In the genomic region with DNA sequence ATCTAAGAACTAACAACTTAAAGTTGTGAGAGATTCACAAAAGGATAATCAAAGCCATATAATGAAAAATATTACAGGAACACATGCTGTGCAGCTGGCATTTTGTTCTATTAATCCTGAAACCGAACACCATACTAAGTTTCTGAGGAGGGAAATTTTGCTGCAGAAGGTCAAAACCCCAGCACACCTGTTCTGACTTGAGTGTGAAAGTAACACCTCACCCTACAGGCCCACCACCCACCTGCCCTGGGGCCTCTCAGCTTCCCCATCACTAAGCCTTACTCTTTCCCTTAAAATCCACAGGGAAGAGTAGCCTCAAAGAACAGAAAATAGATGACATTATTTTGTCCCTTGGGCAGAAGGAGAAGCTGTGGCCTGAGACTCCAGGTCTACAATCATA, we compare ENCODE assay signal across 25 cellular contexts. TPM values are rescaled to one million over a fixed set of nuclear protein-coding genes. Genes with fewer than 3 reads are reported as not detected.
DNase-seq lines count a peak whose midpoint lies in the region; ATAC-seq and TF ChIP-seq lines count a peak whose summit lies in the region.
"Had no signal": no experiment of that assay in that cellular context is flagged by ENCODE, and none has a peak within 500 bp of the region (broad histone marks: within the 10 kb centered on the region; RNA-seq: fewer than 3 reads in every experiment).

No MANE protein-coding gene starts in this region.

- H3K27ac ChIP-seq in KMS-11 (peak overlapping the region; percentile 62), colonic mucosa (no peak overlapping the region)
- H3K27ac ChIP-seq in naive thymus-derived CD4-positive, alpha-beta T cell (ENCODE audit: low read depth, low read length) = no peak overlapping the region
- H3K27ac ChIP-seq: cardiac muscle cell, psoas muscle, upper lobe of left lung had no signal

- no peaks in the 10 kb centered on the region for H3K27me3 ChIP-seq in KMS-11 (ENCODE audit: insufficient read depth, low read depth)
- no peaks in the 10 kb centered on the region for H3K27me3 ChIP-seq in naive thymus-derived CD4-positive, alpha-beta T cell (ENCODE audit: control insufficient read depth in 2 of 2, insufficient read depth in 2 of 2, low read length in 2 of 2)
- H3K27me3 ChIP-seq in colonic mucosa = no peaks in the 10 kb centered on the region
- H3K27me3 ChIP-seq: cardiac muscle cell, upper lobe of left lung had no signal

- H3K79me2 ChIP-seq in KMS-11 (ENCODE audit: insufficient read depth, low read depth) = no peaks in the 10 kb centered on the region

- no peak overlapping the region for H3K4me3 Mint-ChIP-seq in naive thymus-derived CD4-positive, alpha-beta T cell
- H3K4me3 Mint-ChIP-seq: dendritic cell treated with granulocyte-macrophage colony-stimulating factor and Interleukin-4, amounts not matched to agents 40 ng/mL and 50 ng/mL, for 4 days; HFFc6; IgD-negative memory B cell; mesothelial cell of epicardium; nephron had no signal

- H3K4me1 ChIP-seq in KMS-11 (ENCODE audit: low read depth, poor library complexity, severe bottlenecking) (peaks cover 61% of the 10 kb centered on the region), colonic mucosa (no peaks in the 10 kb centered on the region)
- peaks cover 9 to 11% of the 10 kb centered on the region in 2 donors for H3K4me1 ChIP-seq in naive thymus-derived CD4-positive, alpha-beta T cell (ENCODE audit: control insufficient read depth in 2 of 2, insufficient read depth in 2 of 2, low read length in 2 of 2)

- intact Hi-C loops in naive thymus-derived CD4-positive, alpha-beta T cell (cut with micrococcal nuclease) = no loop called here
- intact Hi-C loops in colonic mucosa (cut with DNase I) = no loop called here

- H3K36me3 Mint-ChIP-seq in naive thymus-derived CD4-positive, alpha-beta T cell = peaks cover 3 to 41% (median 28%) of the 10 kb centered on the region in 5 donors

- DNase-seq in activated CD4-positive, CD25-positive, alpha-beta regulatory T cell (lab: John Stamatoyannopoulos, UW) = no peak
- DNase-seq in GM10248 (ENCODE audit: extremely low spot score) (peak; percentile 60), colonic mucosa (no peak), epidermal melanocyte (ENCODE audit: insufficient read length, low spot score) (no peak)
- no peak for DNase-seq in naive thymus-derived CD4-positive, alpha-beta T cell
- DNase-seq: activated CD4-positive, alpha-beta T cell treated with anti-CD3 and anti-CD28 coated beads, Interleukin-2, amount 50 U/mL, for 4 hours; amygdala; Caco-2; glutamatergic neuron; HFFc6; left colon; NCI-H1436; NCI-H2227 treated with DMSO at 0.1 percent for 48 hours; NCI-H748 treated with DMSO at 0.1 percent for 48 hours; psoas muscle; Right ventricle myocardium superior had no signal

- H3K27me3 Mint-ChIP-seq in naive thymus-derived CD4-positive, alpha-beta T cell = no peaks in the 10 kb centered on the region
- H3K27me3 Mint-ChIP-seq: dendritic cell treated with granulocyte-macrophage colony-stimulating factor and Interleukin-4, amounts not matched to agents 40 ng/mL and 50 ng/mL, for 4 days; IgD-negative memory B cell had no signal

- no peak overlapping the region; the same call in 1 of the 2 replicates for H3K9ac ChIP-seq in KMS-11
- no peak overlapping the region for H3K9ac ChIP-seq in colonic mucosa (ENCODE audit: low read depth in 2 of 2, low read length in 2 of 2)

- H3K36me3 ChIP-seq in KMS-11 (ENCODE audit: insufficient read depth) (no peaks in the 10 kb centered on the region; the same call in 1 of the 2 replicates), colonic mucosa (peaks cover 47% of the 10 kb centered on the region)
- H3K36me3 ChIP-seq in naive thymus-derived CD4-positive, alpha-beta T cell (ENCODE audit: control insufficient read depth in 2 of 3, insufficient read depth in 3 of 3, low read length in 3 of 3) = peaks cover 7 to 78% (median 37%) of the 10 kb centered on the region in 3 experiments

- ATAC-seq in activated CD4-positive, CD25-positive, alpha-beta regulatory T cell treated with anti-CD3 and anti-CD28 coated beads, Interleukin-2, amount 50 U/mL, for 24 hours = peak; percentile 56 to 60
- no peak for ATAC-seq in naive thymus-derived CD4-positive, alpha-beta T cell
- ATAC-seq in GM18519 (IDR thresholded peaks at IDR 0.05; ENCODE audit: low FRiP score, unreplicated experiment) = no peak
- ATAC-seq: left colon, psoas muscle had no signal

- H2AFZ ChIP-seq in KMS-11 (ENCODE audit: low read depth) = no peak overlapping the region

- POLR2A ChIA-PET in GM10248 (lab: Yijun Ruan, JAX) = interaction anchor here (0.8 kb wide), 2 partner anchors 19 to 452 kb away, joined by 3 to 6 read pairs; no protein-coding TSS in a partner anchor
- POLR2A ChIA-PET in naive thymus-derived CD4-positive, alpha-beta T cell (lab: Charles Lee) = interaction anchor here (1.3 kb wide), 1 partner anchor 55 kb away, joined by 3 read pairs; the partner anchor contains the start of gene STAT3

- CTCF ChIA-PET in GM10248 (lab: Yijun Ruan, JAX) = interaction anchor here (1.3 to 31.0 kb wide), 4 partner anchors 9 to 69 kb away, joined by 3 to 890 read pairs (median 4); partner anchors contain the start of gene STAT3
- CTCF ChIA-PET in naive thymus-derived CD4-positive, alpha-beta T cell (lab: Charles Lee) = no interaction called here

- H3K4me2 ChIP-seq in KMS-11 = peak overlapping the region; percentile 57

- peak overlapping the region in 5 of 9 donors; percentile 32 to 74 (median 41) for H3K27ac Mint-ChIP-seq in naive thymus-derived CD4-positive, alpha-beta T cell
- H3K27ac Mint-ChIP-seq: dendritic cell treated with granulocyte-macrophage colony-stimulating factor and Interleukin-4, amounts not matched to agents 40 ng/mL and 50 ng/mL, for 4 days; HFFc6; mesothelial cell of epicardium; nephron had no signal

- H3K9me3 Mint-ChIP-seq in naive thymus-derived CD4-positive, alpha-beta T cell = no peaks in the 10 kb centered on the region
- H3K9me3 Mint-ChIP-seq: dendritic cell treated with granulocyte-macrophage colony-stimulating factor and Interleukin-4, amounts not matched to agents 40 ng/mL and 50 ng/mL, for 4 days; HFFc6; IgD-negative memory B cell; mesothelial cell of epicardium; nephron had no signal

- H3K9me3 ChIP-seq in naive thymus-derived CD4-positive, alpha-beta T cell (ENCODE audit: control insufficient read depth in 2 of 3, low read length in 3 of 3) = no peaks in the 10 kb centered on the region
- H3K9me3 ChIP-seq in colonic mucosa = no peaks in the 10 kb centered on the region
- H3K9me3 ChIP-seq: Caco-2, psoas muscle, upper lobe of left lung had no signal

- H3K4me3 ChIP-seq in KMS-11 (IDR thresholded peaks at IDR 0.05; ENCODE audit: insufficient read depth, low read depth, low read length) (no peak overlapping the region), colonic mucosa (no peak overlapping the region)
- no peak overlapping the region for H3K4me3 ChIP-seq in naive thymus-derived CD4-positive, alpha-beta T cell (ENCODE audit: low read length)
- H3K4me3 ChIP-seq: cardiac muscle cell, psoas muscle, upper lobe of left lung had no signal

- no peaks in the 10 kb centered on the region for H4K20me1 ChIP-seq in KMS-11 (ENCODE audit: insufficient read depth)

- peaks cover 0 to 44% (median 11%) of the 10 kb centered on the region in 7 donors for H3K4me1 Mint-ChIP-seq in naive thymus-derived CD4-positive, alpha-beta T cell

- TF ChIP-seq CTCF in GM10248 (IDR thresholded peaks at IDR 0.05; ENCODE audit: control extremely low read depth, extremely low read depth, low read depth, missing control alignments) (no peak), KMS-11 (conservative IDR thresholded peaks at IDR 0.05; ENCODE audit: low read depth, low read length) (no peak), colonic mucosa (IDR thresholded peaks at IDR 0.05) (no peak)

RNA-seq across cellular contexts. Expression of gene STAT5A, which starts 44.8 kb away (rescaled TPM):
- 100 to 1,000 TPM; 111 to 162 (median 150) TPM for total RNA-seq in naive thymus-derived CD4-positive, alpha-beta T cell
- polyA plus RNA-seq in naive thymus-derived CD4-positive, alpha-beta T cell = 100 to 1,000 TPM in 1 of 2 donors, 10 to 100 TPM in 1; 72.8 to 150 TPM
- 10 to 100 TPM; 22.0 to 22.4 TPM for total RNA-seq in colonic mucosa

RNA-seq across cellular contexts. Expression of gene STAT3, which starts 55.2 kb away (rescaled TPM):
- 100 to 1,000 TPM; 133 to 275 (median 231) TPM for total RNA-seq in naive thymus-derived CD4-positive, alpha-beta T cell
- polyA plus RNA-seq in naive thymus-derived CD4-positive, alpha-beta T cell = 100 to 1,000 TPM; 159 to 189 TPM
- total RNA-seq in colonic mucosa = 100 to 1,000 TPM; 137 to 216 TPM

RNA-seq across cellular contexts. Expression of gene STAT5B, which starts 56.9 kb away (rescaled TPM):
- total RNA-seq in naive thymus-derived CD4-positive, alpha-beta T cell = 100 to 1,000 TPM; 143 to 192 (median 183) TPM
- polyA plus RNA-seq in naive thymus-derived CD4-positive, alpha-beta T cell = 100 to 1,000 TPM in 1 of 2 donors, 10 to 100 TPM in 1; 98.0 to 135 TPM
- 10 to 100 TPM; 29.3 to 38.4 TPM for total RNA-seq in colonic mucosa

Comparison
In these comparisons a context has a peak if more than half of its experiments do, and no peak if none do; other contexts are left out.
1. ATAC-seq: peak in activated CD4-positive, CD25-positive, alpha-beta regulatory T cell treated with anti-CD3 and anti-CD28 coated beads, Interleukin-2, amount 50 U/mL, for 24 hours (2 of 2); none in naive thymus-derived CD4-positive, alpha-beta T cell (single experiment) and GM18519 (single experiment).
2. RNA of gene STAT5A, which starts 44.8 kb away (total RNA-seq): 111 to 162 TPM in naive thymus-derived CD4-positive, alpha-beta T cell; 22.0 to 22.4 TPM in colonic mucosa; every median in the first group is over 4 times any median in the second.